ENCODE assay signal across 31 cellular contexts in the genomic region with DNA sequence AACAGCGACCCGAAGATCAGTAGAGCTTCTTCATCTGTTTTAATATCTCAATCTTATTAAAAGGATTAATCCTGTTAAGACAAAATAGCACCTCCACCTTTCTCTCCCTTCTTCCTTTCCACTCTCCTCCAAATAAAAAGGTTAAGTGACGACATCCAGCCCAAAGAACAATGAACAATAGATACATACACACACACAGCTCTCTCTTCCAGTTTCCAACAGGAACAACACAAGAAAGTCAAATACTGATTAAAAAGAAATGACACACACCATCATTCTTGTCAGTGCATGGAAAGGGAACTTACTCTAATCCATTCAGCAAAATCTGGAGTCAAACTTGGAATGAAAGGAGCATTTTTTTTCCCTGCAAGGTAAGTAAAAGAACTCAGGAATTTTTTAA. TPM values are rescaled to one million over a fixed set of nuclear protein-coding genes. Genes with fewer than 3 reads are reported as not detected.
DNase-seq lines count a peak whose midpoint lies in the region; ATAC-seq, FAIRE-seq and TF ChIP-seq lines count a peak whose summit lies in the region.
"Had no signal": no experiment of that assay in that cellular context is flagged by ENCODE, and none has a peak within 500 bp of the region (broad histone marks: within the 10 kb centered on the region; RNA-seq: fewer than 3 reads in every experiment).

No MANE protein-coding gene starts in this region.

- H3K4me1 ChIP-seq in HepG2 (ENCODE audit: insufficient read depth, low read length) = peaks cover 34% of the 10 kb centered on the region
- peaks cover 0 to 19% (median 4%) of the 10 kb centered on the region in 4 donors for H3K4me1 ChIP-seq in right lobe of liver
- peaks cover 12% of the 10 kb centered on the region for H3K4me1 ChIP-seq in mammary epithelial cell (ENCODE audit: insufficient read depth, low read length)
- peaks cover 35% of the 10 kb centered on the region for H3K4me1 ChIP-seq in lower lobe of right lung
- H3K4me1 ChIP-seq: SJCRH30, uterus had no signal

- H3K36me3 ChIP-seq in HepG2 (replicated peaks in 1 of 2; ENCODE audit: control insufficient read depth in 1 of 2, insufficient read depth in 2 of 2, low read length in 2 of 2) = no peaks in the 10 kb centered on the region
- H3K36me3 ChIP-seq in right lobe of liver = no peaks in the 10 kb centered on the region
- H3K36me3 ChIP-seq in mammary epithelial cell (ENCODE audit: insufficient read depth, low read length) = no peaks in the 10 kb centered on the region
- H3K36me3 ChIP-seq in lower lobe of right lung = no peaks in the 10 kb centered on the region
- H3K36me3 ChIP-seq: neural progenitor cell, pancreas, SJCRH30, spleen, uterus had no signal

- FAIRE-seq in HepG2 (lab: Jason Lieb, UNC) = no peak
- FAIRE-seq: A549, astrocyte, endometrium, frontal cortex, pancreas had no signal

- no peak overlapping the region for H2AFZ ChIP-seq in HepG2 (ENCODE audit: low read length)
- H2AFZ ChIP-seq in mammary epithelial cell (ENCODE audit: low read depth, low read length) = no peak overlapping the region
- H2AFZ ChIP-seq: neural progenitor cell had no signal

- intact Hi-C loops in HepG2 (cut with micrococcal nuclease; ENCODE audit: unreplicated experiment) (no loop called here), right lobe of liver (cut with DNase I) (loop anchor here in 1 of 2 donors (10.0 kb wide), 1 partner anchor 53 kb away; no protein-coding TSS in a partner anchor), mammary epithelial cell (cut with micrococcal nuclease) (no loop called here), lower lobe of right lung (cut with DNase I) (no loop called here)

- TF ChIP-seq RAD21 in HepG2 (CRISPR knock-in tag; IDR thresholded peaks at IDR 0.05) = no peak

- no peaks in the 10 kb centered on the region for H3K79me2 ChIP-seq in HepG2 (ENCODE audit: insufficient read depth, low read length)
- H3K79me2 ChIP-seq in mammary epithelial cell (ENCODE audit: insufficient read depth, low read length) = peaks cover 66% of the 10 kb centered on the region

- dilution Hi-C loops in mammary epithelial cell (cut with HindIII; ENCODE audit: low sequenced_read_pairs) = no loop called here

- no peak for TF ChIP-seq POLR2A in HepG2 (IDR thresholded peaks at IDR 0.05; ENCODE audit: insufficient read depth in 1 of 2, low read depth in 2 of 2, low read length in 2 of 2)
- TF ChIP-seq POLR2A in right lobe of liver (IDR thresholded peaks at IDR 0.05) = no peak

- POLR2A ChIA-PET in HepG2 (lab: Yijun Ruan, JAX) (no interaction called here), RWPE1 (lab: Yijun Ruan, JAX; ENCODE audit: low non-redundant PET) (no interaction called here)

- no peak for TF ChIP-seq CTCF in HepG2 (CRISPR knock-in tag; IDR thresholded peaks at IDR 0.05)
- TF ChIP-seq CTCF in right lobe of liver (IDR thresholded peaks at IDR 0.05) = no peak
- no peak for TF ChIP-seq CTCF in mammary epithelial cell (conservative IDR thresholded peaks at IDR 0.05 in 1 of 2, IDR thresholded peaks at IDR 0.05 in 1 of 2; ENCODE audit: extremely low read depth in 1 of 2, insufficient read depth in 1 of 2, low read depth in 1 of 2, low read length in 2 of 2)
- TF ChIP-seq CTCF in lower lobe of right lung (IDR thresholded peaks at IDR 0.05) = no peak
- TF ChIP-seq CTCF in RWPE1 (conservative IDR thresholded peaks at IDR 0.05; ENCODE audit: low read depth) = no peak

- H4K20me1 ChIP-seq in HepG2 (ENCODE audit: insufficient read depth, low read length) = peaks cover 6% of the 10 kb centered on the region; the same call in 1 of the 2 replicates
- H4K20me1 ChIP-seq in mammary epithelial cell (ENCODE audit: insufficient read depth, low read length) = no peaks in the 10 kb centered on the region

- H3K27me3 ChIP-seq in HepG2 (ENCODE audit: control insufficient read depth in 1 of 2, insufficient read depth in 2 of 2, low read length in 2 of 2) (no peaks in the 10 kb centered on the region; a peak in 2 of 5 replicates), right lobe of liver (no peaks in the 10 kb centered on the region), mammary epithelial cell (ENCODE audit: insufficient read depth, low read length) (no peaks in the 10 kb centered on the region), lower lobe of right lung (ENCODE audit: low read depth) (no peaks in the 10 kb centered on the region)
- H3K27me3 ChIP-seq: pancreas, SJCRH30, spleen, uterus had no signal

- H3K9ac ChIP-seq in HepG2 (ENCODE audit: insufficient read depth, low read depth, low read length) (no peak overlapping the region), mammary epithelial cell (ENCODE audit: insufficient read depth, low read length) (no peak overlapping the region)
- H3K9ac ChIP-seq: neural progenitor cell had no signal

- no peak overlapping the region for H3K27ac ChIP-seq in HepG2 (ENCODE audit: extremely low read length, insufficient read depth, low read length)
- H3K27ac ChIP-seq in right lobe of liver = no peak overlapping the region
- no peak overlapping the region for H3K27ac ChIP-seq in mammary epithelial cell (ENCODE audit: insufficient read depth, low read depth, low read length)
- no peak overlapping the region for H3K27ac ChIP-seq in lower lobe of right lung
- no peak overlapping the region for H3K27ac ChIP-seq in RWPE1
- H3K27ac ChIP-seq: A549, neural progenitor cell, pancreas, SJCRH30, spleen, uterus had no signal

- H3K9me3 ChIP-seq in HepG2 (ENCODE audit: low read length) (no peaks in the 10 kb centered on the region), right lobe of liver (no peaks in the 10 kb centered on the region), mammary epithelial cell (replicated peaks; ENCODE audit: insufficient read depth, low read length) (no peaks in the 10 kb centered on the region), lower lobe of right lung (no peaks in the 10 kb centered on the region)
- H3K9me3 ChIP-seq: A549, pancreas, SJCRH30, spleen, uterus had no signal

- in situ Hi-C loops in HepG2 (cut with HindIII; ENCODE audit: extremely low pct_ligation_motif_present, low pct_unique_long_range_greater_than_20kb) (no loop called here), mammary epithelial cell (cut with MboI; ENCODE audit: low sequenced_read_pairs in 2 of 2) (loop anchor here in 1 of 2 donors (10.0 kb wide), 1 partner anchor 53 kb away; no protein-coding TSS in a partner anchor)

- DNase-seq in HepG2 (ENCODE audit: low spot score) = peak; percentile 9
- no peak for DNase-seq in right lobe of liver
- peak; percentile 61 for DNase-seq in mammary epithelial cell
- no peak for DNase-seq in lower lobe of right lung
- no peak for DNase-seq in RWPE1 (ENCODE audit: low spot score)
- DNase-seq in Kasumi-1 (lab: John Stamatoyannopoulos, UW) = no peak
- DNase-seq: activated CD4-positive, alpha-beta T cell treated with anti-CD3 and anti-CD28 coated beads, Interleukin-2, amount 10 ng/mL, durations not matched to agents 24 days and 14 days; activated gamma-delta T cell; activated naive CD8-positive, alpha-beta T cell treated with anti-CD3 and anti-CD28 coated beads, Interleukin-2, amount 10 ng/mL, durations not matched to agents 7 days and 5 days; activated T-cell treated with anti-CD3 and anti-CD28 coated beads, Interleukin-2, amount 50 U/mL, for 1 hour; CD8-positive, alpha-beta T cell; central memory CD4-positive, alpha-beta T cell; NCI-H1092; NCI-H1694; NCI-H446 treated with DMSO at 0.1 percent for 48 hours; NCI-H774; pancreas; right cardiac atrium; SJCRH30; spleen; stimulated activated CD8-positive, alpha-beta memory T cell treated with anti-CD3 and anti-CD28 coated beads, Interleukin-4, amount 100 ng/mL, for 48 hours; uterus had no signal

- ATAC-seq in HepG2 = no peak
- ATAC-seq in right lobe of liver = no peak
- no peak for ATAC-seq in lower lobe of right lung
- ATAC-seq in GM19035 (IDR thresholded peaks at IDR 0.05; ENCODE audit: unreplicated experiment) = no peak
- ATAC-seq in HG03095 (IDR thresholded peaks at IDR 0.05; ENCODE audit: unreplicated experiment) = no peak
- ATAC-seq: A549; CD8-positive, alpha-beta T cell; HCT116; pancreas; right cardiac atrium; WTC11 had no signal

- no peak overlapping the region for H3K4me3 ChIP-seq in HepG2 (replicated peaks in 1 of 3; ENCODE audit: insufficient read depth in 1 of 3, low read depth in 2 of 3, low read length in 3 of 3)
- no peak overlapping the region for H3K4me3 ChIP-seq in right lobe of liver
- peak overlapping the region in 1 of 3 experiments; percentile 91 for H3K4me3 ChIP-seq in mammary epithelial cell (replicated peaks in 1 of 3; ENCODE audit: insufficient read depth in 1 of 3, low read depth in 2 of 3, low read length in 3 of 3)
- H3K4me3 ChIP-seq in lower lobe of right lung = peak overlapping the region; percentile 7
- H3K4me3 ChIP-seq: A549, neural progenitor cell, pancreas, SJCRH30, uterus had no signal

- BruUV-seq in HepG2 (replicated peaks; lab: Mats Ljungman, UMichigan) (no TSS peak), mammary epithelial cell (replicated peaks; lab: Mats Ljungman, UMichigan) (no TSS peak)

- TF ChIP-seq EP300 in HepG2 (IDR thresholded peaks at IDR 0.05; ENCODE audit: low read depth in 2 of 2, low read length in 2 of 2) = no peak
- TF ChIP-seq EP300 in HepG2 (CRISPR knock-in tag; IDR thresholded peaks at IDR 0.05; ENCODE audit: borderline replicate concordance) = no peak

- CTCF ChIA-PET in HepG2 (lab: Yijun Ruan, JAX; ENCODE audit: low intra/inter-chr PET ratio, low total read pairs) (no interaction called here), mammary epithelial cell (lab: Charles Lee; ENCODE audit: low non-redundant PET) (no interaction called here), RWPE1 (lab: Yijun Ruan, JAX) (interaction anchor here (0.7 kb wide), 1 partner anchor 185 kb away, joined by 7 read pairs; no protein-coding TSS in a partner anchor)

- H3K4me2 ChIP-seq in HepG2 (ENCODE audit: low read depth, low read length) = no peak overlapping the region
- peak overlapping the region; percentile 80 for H3K4me2 ChIP-seq in mammary epithelial cell (ENCODE audit: insufficient read depth, low read depth, low read length)
- H3K4me2 ChIP-seq: A549 had no signal

- WGBS in HepG2 (ENCODE audit: low lambda C conversion rate) = 36% methylated on average over 3 of the region's 3 CpGs
- WGBS in right lobe of liver (ENCODE audit: insufficient coverage, low coverage, low lambda C conversion rate, missing lambda C conversion rate) = 85% methylated on average over 3 of the region's 3 CpGs
- WGBS in mammary epithelial cell (ENCODE audit: low coverage, missing lambda C conversion rate) = 22% methylated on average over 3 of the region's 3 CpGs

RNA-seq across cellular contexts. Expression of a gene that starts 2.8 kb away (rescaled TPM):
- 7.7 and 11.5 TPM in 2 replicates for total RNA-seq in HepG2 (2016; rRNA removed; fragmentation: Illumina TruSeq; extraction: Trizol)
- total RNA-seq in HepG2 (2016; cell fraction: cytosol; rRNA removed; fragmentation: Illumina TruSeq; extraction: Trizol; ENCODE audit: low read depth) = 1.9 and 2.0 TPM in 2 replicates
- total RNA-seq in HepG2 (2016; cell fraction: insoluble cytoplasmic fraction; rRNA removed; fragmentation: Illumina TruSeq; extraction: Trizol) = 9.2 and 12.1 TPM in 2 replicates
- total RNA-seq in HepG2 (2016; cell fraction: membrane; rRNA removed; fragmentation: Illumina TruSeq; extraction: Trizol) = 3.7 and 4.3 TPM in 2 replicates
- total RNA-seq in HepG2 (2016; cell fraction: nucleus; rRNA removed; fragmentation: Illumina TruSeq; extraction: Trizol) = 23.1 and 24.2 TPM in 2 replicates
- polyA plus RNA-seq in HepG2 (2011; rRNA removed) = 2.2 and 2.5 TPM in 2 replicates
- 2.3 and 2.4 TPM in 2 replicates for polyA plus RNA-seq in HepG2 (2011; cell fraction: cytosol; rRNA removed)
- polyA plus RNA-seq in HepG2 (2011; cell fraction: nucleus; rRNA removed) = 1.7 and 2.1 TPM in 2 replicates
- polyA plus RNA-seq in HepG2 (2012) = 3.0 and 3.1 TPM in 2 replicates
- polyA plus RNA-seq in HepG2 (2016; cell fraction: cytosol; fragmentation: Illumina TruSeq; extraction: Trizol; ENCODE audit: low read depth) = 0.65 and 0.67 TPM in 2 replicates
- polyA plus RNA-seq in HepG2 (2016; cell fraction: insoluble cytoplasmic fraction; fragmentation: Illumina TruSeq; extraction: Trizol; ENCODE audit: low read depth) = 10.9 and 13.0 TPM in 2 replicates
- polyA plus RNA-seq in HepG2 (2016; cell fraction: membrane; fragmentation: Illumina TruSeq; extraction: Trizol; ENCODE audit: low read depth) = 1.6 and 2.5 TPM in 2 replicates
- polyA plus RNA-seq in HepG2 (2016; cell fraction: nucleus; fragmentation: Illumina TruSeq; extraction: Trizol; ENCODE audit: insufficient read depth, low read depth) = 4.2 and 4.8 TPM in 2 replicates
- polyA minus RNA-seq in HepG2 (2011; rRNA and poly(A)+ RNA removed; ENCODE audit: low replicate concordance) = 13.7 and 32.5 TPM in 2 replicates
- polyA minus RNA-seq in HepG2 (2011; cell fraction: cytosol; rRNA and poly(A)+ RNA removed) = 4.5 and 9.4 TPM in 2 replicates
- 35.5 and 38.8 TPM in 2 replicates for polyA minus RNA-seq in HepG2 (2011; cell fraction: nucleus; rRNA and poly(A)+ RNA removed)
- total RNA-seq in right lobe of liver = 10 to 100 TPM in 2 of 6 experiments, 1 to 10 TPM in 4; 6.3 to 16.5 (median 9.6) TPM
- total RNA-seq in mammary epithelial cell = 10 to 100 TPM; 31.5 to 40.0 TPM
- polyA plus RNA-seq in mammary epithelial cell = 12.6 TPM
- polyA minus RNA-seq in mammary epithelial cell = 30.9 TPM
- 30.8 TPM for total RNA-seq in lower lobe of right lung

Comparison
In these comparisons a context has a peak if more than half of its experiments do, and no peak if none do; other contexts are left out.
1. DNase-seq: peak in HepG2 (single experiment) and mammary epithelial cell (single experiment); none in right lobe of liver (0 of 3), lower lobe of right lung (single experiment), RWPE1 (single experiment) and Kasumi-1 (0 of 2).